ENCODE assay signal across 9 cellular contexts in genomic region chr3:32414527-32415202, GRCh38. TPM values are rescaled to one million over a fixed set of nuclear protein-coding genes. Genes with fewer than 3 reads are reported as not detected.
A peak's percentile ranks its signal among the peaks of the same experiment; 100 is the strongest.
DNase-seq lines count a peak whose midpoint lies in the region; ATAC-seq and TF ChIP-seq lines count a peak whose summit lies in the region.
"Had no signal": no experiment of that assay in that cellular context is flagged by ENCODE, and none has a peak within 500 bp of the region (broad histone marks: within the 10 kb centered on the region; RNA-seq: fewer than 3 reads in every experiment).

No MANE protein-coding gene starts in this region.

- H3K9ac ChIP-seq in iPS-20b (ENCODE audit: low read depth, low read length), result no peak overlapping the region
- no peak overlapping the region for H3K9ac ChIP-seq in GM23248

- H3K27ac Mint-ChIP-seq in CD4-positive, CD25-positive, alpha-beta regulatory T cell, result peak overlapping the region; percentile 96 to 100 (median 97)
- H3K27ac Mint-ChIP-seq in HFFc6, result peak overlapping the region; percentile 74
- H3K27ac Mint-ChIP-seq in activated CD4-positive, alpha-beta memory T cell treated with anti-CD3 and anti-CD28 coated beads, Interleukin-2, amount 10 ng/mL, durations not matched to agents 7 days and 5 days, result peak overlapping the region; percentile 74
- H3K27ac Mint-ChIP-seq: nephron had no signal

- H4K20me1 ChIP-seq in GM23248 (ENCODE audit: insufficient read depth) (no peaks in the 10 kb centered on the region), PC-9 (ENCODE audit: insufficient read depth) (no peaks in the 10 kb centered on the region)

- BruUV-seq in PC-9 (replicated peaks; lab: Mats Ljungman, UMichigan), result no TSS peak

- H3K9me3 ChIP-seq in CD4-positive, CD25-positive, alpha-beta regulatory T cell (ENCODE audit: control insufficient read depth in 2 of 2, low read length in 2 of 2), result no peaks in the 10 kb centered on the region
- peaks cover 11% of the 10 kb centered on the region for H3K9me3 ChIP-seq in iPS-20b (ENCODE audit: insufficient read depth, low read depth, low read length)
- no peaks in the 10 kb centered on the region for H3K9me3 ChIP-seq in GM23248 (ENCODE audit: low read depth)
- H3K9me3 ChIP-seq in PC-9 (ENCODE audit: insufficient read depth, low read depth), result peaks cover 3% of the 10 kb centered on the region; the same call in 1 of the 2 replicates

- H3K4me1 Mint-ChIP-seq in CD4-positive, CD25-positive, alpha-beta regulatory T cell, result peaks cover 27 to 92% (median 71%) of the 10 kb centered on the region in 4 donors
- peaks cover 41% of the 10 kb centered on the region for H3K4me1 Mint-ChIP-seq in HFFc6 (ENCODE audit: low read depth)
- H3K4me1 Mint-ChIP-seq in activated CD4-positive, alpha-beta memory T cell treated with anti-CD3 and anti-CD28 coated beads, Interleukin-2, amount 10 ng/mL, durations not matched to agents 7 days and 5 days, result peaks cover 60% of the 10 kb centered on the region

- H3K4me2 ChIP-seq in GM23248 (ENCODE audit: unreplicated experiment) (no peak overlapping the region), PC-9 (no peak overlapping the region)

- H3K27me3 Mint-ChIP-seq in CD4-positive, CD25-positive, alpha-beta regulatory T cell, result no peaks in the 10 kb centered on the region
- H3K27me3 Mint-ChIP-seq in HFFc6 (ENCODE audit: insufficient read depth), result no peaks in the 10 kb centered on the region; the same call in 1 of the 2 replicates
- H3K27me3 Mint-ChIP-seq in activated CD4-positive, alpha-beta memory T cell treated with anti-CD3 and anti-CD28 coated beads, Interleukin-2, amount 10 ng/mL, durations not matched to agents 7 days and 5 days, result no peaks in the 10 kb centered on the region

- peaks cover 7% of the 10 kb centered on the region; the same call in 1 of the 2 replicates for H3K79me2 ChIP-seq in GM23248 (ENCODE audit: insufficient read depth)
- peaks cover 41% of the 10 kb centered on the region; the same call in 1 of the 2 replicates for H3K79me2 ChIP-seq in PC-9 (ENCODE audit: low read depth)

- H3K9me2 ChIP-seq in GM23248 (ENCODE audit: insufficient read depth), result no peaks in the 10 kb centered on the region
- no peaks in the 10 kb centered on the region for H3K9me2 ChIP-seq in PC-9 (ENCODE audit: insufficient read depth)

- peaks cover 4% of the 10 kb centered on the region for H3K36me3 Mint-ChIP-seq in CD4-positive, CD25-positive, alpha-beta regulatory T cell
- H3K36me3 Mint-ChIP-seq in HFFc6 (ENCODE audit: low read depth), result peaks cover 16% of the 10 kb centered on the region; the same call in 1 of the 2 replicates
- peaks cover 16% of the 10 kb centered on the region for H3K36me3 Mint-ChIP-seq in activated CD4-positive, alpha-beta memory T cell treated with anti-CD3 and anti-CD28 coated beads, Interleukin-2, amount 10 ng/mL, durations not matched to agents 7 days and 5 days (ENCODE audit: low read depth)

- peak overlapping the region; percentile 11 for H3K4me3 ChIP-seq in CD4-positive, CD25-positive, alpha-beta regulatory T cell (ENCODE audit: low read depth, low read length)
- H3K4me3 ChIP-seq in iPS-20b (ENCODE audit: low read length), result peak overlapping the region; percentile 10; the same call in 1 of the 2 replicates
- H3K4me3 ChIP-seq in GM23248, result no peak overlapping the region
- no peak overlapping the region for H3K4me3 ChIP-seq in PC-9

- H2AFZ ChIP-seq in GM23248 (no peak overlapping the region), PC-9 (no peak overlapping the region)

- H3F3A ChIP-seq in GM23248 (ENCODE audit: insufficient read depth), result 0 out of 2 replicates have a peak, but pooled peaks cover 2% of the 10 kb centered on the region
- peaks cover 9% of the 10 kb centered on the region for H3F3A ChIP-seq in PC-9 (ENCODE audit: insufficient read depth, low read depth)

- H3K4me3 Mint-ChIP-seq in CD4-positive, CD25-positive, alpha-beta regulatory T cell, result peak overlapping the region; percentile 43 to 70 (median 66)
- H3K4me3 Mint-ChIP-seq in HFFc6, result peak overlapping the region; percentile 27
- peak overlapping the region; percentile 3 for H3K4me3 Mint-ChIP-seq in activated CD4-positive, alpha-beta memory T cell treated with anti-CD3 and anti-CD28 coated beads, Interleukin-2, amount 10 ng/mL, durations not matched to agents 7 days and 5 days
- H3K4me3 Mint-ChIP-seq: nephron had no signal

- no peaks in the 10 kb centered on the region for H3K9me3 Mint-ChIP-seq in CD4-positive, CD25-positive, alpha-beta regulatory T cell
- H3K9me3 Mint-ChIP-seq in HFFc6, result peaks cover 4% of the 10 kb centered on the region; the same call in 1 of the 2 replicates
- no peaks in the 10 kb centered on the region for H3K9me3 Mint-ChIP-seq in activated CD4-positive, alpha-beta memory T cell treated with anti-CD3 and anti-CD28 coated beads, Interleukin-2, amount 10 ng/mL, durations not matched to agents 7 days and 5 days

- CTCF ChIA-PET in activated CD4-positive, alpha-beta memory T cell treated with anti-CD3 and anti-CD28 coated beads, Interleukin-2, amount 10 ng/mL, durations not matched to agents 7 days and 5 days (lab: Charles Lee), result interaction anchor here (0.6 to 1.7 kb wide), 15 partner anchors 9 to 117 kb away, joined by 3 to 11 read pairs (median 4); no protein-coding TSS in a partner anchor
- CTCF ChIA-PET in PC-9 (lab: Charles Lee), result no interaction called here

- ATAC-seq in CD4-positive, CD25-positive, alpha-beta regulatory T cell (ENCODE audit: low read depth in 2 of 2), result peak; percentile 94 to 97
- ATAC-seq in HG03025 (IDR thresholded peaks at IDR 0.05; ENCODE audit: low FRiP score, unreplicated experiment), result no peak

- in situ Hi-C loops in GM23248 (cut with MboI), result no loop called here

- intact Hi-C loops in PC-9 (cut with micrococcal nuclease; ENCODE audit: unreplicated experiment), result no loop called here

- H3K27me3 ChIP-seq in CD4-positive, CD25-positive, alpha-beta regulatory T cell (ENCODE audit: control insufficient read depth, insufficient read depth, low read length), result no peaks in the 10 kb centered on the region
- no peaks in the 10 kb centered on the region for H3K27me3 ChIP-seq in iPS-20b (ENCODE audit: insufficient read depth, low read length)
- no peaks in the 10 kb centered on the region for H3K27me3 ChIP-seq in GM23248 (replicated peaks; ENCODE audit: insufficient read depth)
- no peaks in the 10 kb centered on the region for H3K27me3 ChIP-seq in PC-9 (ENCODE audit: insufficient read depth, low read depth)

- peak; percentile 23 to 86 (median 71) for DNase-seq in CD4-positive, CD25-positive, alpha-beta regulatory T cell
- DNase-seq in HFFc6 (no peak), GM23248 (no peak), GOT3 (lab: John Stamatoyannopoulos, UW) (no peak), PC-9 (no peak)
- DNase-seq in activated CD4-positive, alpha-beta memory T cell treated with anti-CD3 and anti-CD28 coated beads, Interleukin-2, amount 10 ng/mL, durations not matched to agents 7 days and 5 days, result peak; percentile 60

- H3K27ac ChIP-seq in CD4-positive, CD25-positive, alpha-beta regulatory T cell (ENCODE audit: insufficient read depth, low read length, poor library complexity, severe bottlenecking), result peak overlapping the region; percentile 86
- no peak overlapping the region for H3K27ac ChIP-seq in iPS-20b (ENCODE audit: low read length)
- H3K27ac ChIP-seq in GM23248, result no peak overlapping the region
- H3K27ac ChIP-seq in PC-9, result no peak overlapping the region

- peaks cover 55% of the 10 kb centered on the region for H3K4me1 ChIP-seq in CD4-positive, CD25-positive, alpha-beta regulatory T cell (ENCODE audit: control insufficient read depth, insufficient read depth, low read length, poor library complexity, severe bottlenecking)
- peaks cover 36% of the 10 kb centered on the region for H3K4me1 ChIP-seq in iPS-20b (ENCODE audit: insufficient read depth, low read length)
- H3K4me1 ChIP-seq in GM23248 (ENCODE audit: insufficient read depth), result no peaks in the 10 kb centered on the region
- peaks cover 16% of the 10 kb centered on the region for H3K4me1 ChIP-seq in PC-9 (replicated peaks; ENCODE audit: insufficient read depth)

- POLR2A ChIA-PET in activated CD4-positive, alpha-beta memory T cell treated with anti-CD3 and anti-CD28 coated beads, Interleukin-2, amount 10 ng/mL, durations not matched to agents 7 days and 5 days (lab: Charles Lee), result interaction anchor here (0.8 to 3.7 kb wide), 16 partner anchors 9 to 126 kb away, joined by 3 to 30 read pairs (median 4); partner anchors contain the start of gene CMTM7
- POLR2A ChIA-PET in PC-9 (lab: Charles Lee; ENCODE audit: unreplicated experiment), result no interaction called here

- TF ChIP-seq CTCF in HFFc6 (IDR thresholded peaks at IDR 0.05), result no peak
- TF ChIP-seq CTCF in PC-9 (conservative IDR thresholded peaks at IDR 0.05), result no peak

- H3K36me3 ChIP-seq in CD4-positive, CD25-positive, alpha-beta regulatory T cell (ENCODE audit: control insufficient read depth, insufficient read depth, low read length), result no peaks in the 10 kb centered on the region
- no peaks in the 10 kb centered on the region for H3K36me3 ChIP-seq in iPS-20b (ENCODE audit: insufficient read depth, low read depth, low read length)
- H3K36me3 ChIP-seq in GM23248 (ENCODE audit: low read depth), result no peaks in the 10 kb centered on the region
- H3K36me3 ChIP-seq in PC-9 (ENCODE audit: low read depth), result no peaks in the 10 kb centered on the region

- 91 to 94% methylated on average over 6 of the region's 6 CpGs for WGBS in GM23248 (ENCODE audit: low coverage in 1 of 2, low lambda C conversion rate in 2 of 2, missing lambda C conversion rate in 2 of 2), 2 experiments

RNA-seq across cellular contexts. Expression of gene CMTM7, which starts 23.0 kb away (rescaled TPM):
- total RNA-seq in CD4-positive, CD25-positive, alpha-beta regulatory T cell, result 77.3 TPM
- polyA plus RNA-seq in CD4-positive, CD25-positive, alpha-beta regulatory T cell, result 100 to 1,000 TPM; 141 to 231 (median 171) TPM
- total RNA-seq in HFFc6 (2021; fragmentation: NEBNext Ultra II Directional; extraction: Animal tissue kit (Norgen Biotek cat#: 25700)), result 10 to 100 TPM; 10.1 to 17.7 (median 15.7) TPM
- 10 to 100 TPM; 47.0 to 47.3 TPM for total RNA-seq in activated CD4-positive, alpha-beta memory T cell treated with anti-CD3 and anti-CD28 coated beads, Interleukin-2, amount 10 ng/mL, durations not matched to agents 7 days and 5 days
- total RNA-seq in GM23248 (2014; rRNA removed; shearing (Covaris generic)), result 6.3 and 7.1 TPM in 2 replicates
- 21.5 and 23.0 TPM in 2 replicates for polyA plus RNA-seq in GM23248 (2016; fragmentation: Nextera tagmentation; extraction: Ambion mirVana)
- total RNA-seq in PC-9 (2021), result 37.1 and 51.6 TPM in 2 replicates

Comparison
In these comparisons a context has a peak if more than half of its experiments do, and no peak if none do; other contexts are left out.
1. DNase-seq: peak in CD4-positive, CD25-positive, alpha-beta regulatory T cell (3 of 3) and activated CD4-positive, alpha-beta memory T cell treated with anti-CD3 and anti-CD28 coated beads, Interleukin-2, amount 10 ng/mL, durations not matched to agents 7 days and 5 days (single experiment); none in HFFc6 (single experiment), GM23248 (single experiment), GOT3 (single experiment) and PC-9 (0 of 2).
2. H3K4me3 ChIP-seq: peak in CD4-positive, CD25-positive, alpha-beta regulatory T cell (single experiment) and iPS-20b (single experiment); none in GM23248 (single experiment) and PC-9 (single experiment).
3. H3K4me3 Mint-ChIP-seq: peak in every context shown above with its lines; median percentile 66 in CD4-positive, CD25-positive, alpha-beta regulatory T cell; 27 in HFFc6; 3 in activated CD4-positive, alpha-beta memory T cell treated with anti-CD3 and anti-CD28 coated beads, Interleukin-2, amount 10 ng/mL, durations not matched to agents 7 days and 5 days.
4. Peak in every context shown above with its lines, with median percentiles within 50 percentile points of each other: H3K27ac Mint-ChIP-seq.